In the genomic region with DNA sequence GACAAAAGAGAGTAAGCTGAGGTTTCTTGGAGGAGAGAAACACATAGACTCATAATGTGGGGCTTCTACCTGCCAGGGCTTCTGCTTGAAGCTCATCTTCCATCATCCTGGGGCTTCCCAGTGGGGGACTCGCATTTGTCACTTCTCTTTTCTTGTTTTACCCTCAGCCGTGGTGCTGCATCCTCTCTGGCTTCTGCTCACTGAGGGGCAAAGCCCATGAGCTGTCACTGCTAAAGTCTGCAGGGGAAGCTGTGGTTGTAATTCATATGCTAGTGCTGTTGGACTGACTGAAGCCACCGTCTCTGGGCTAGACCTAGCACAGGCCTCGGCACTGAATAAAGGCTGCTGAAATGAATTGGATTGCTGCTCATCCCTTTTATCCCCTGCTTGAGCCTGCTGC, we compare ENCODE assay signal across 18 cellular contexts.
DNase-seq lines count a peak whose midpoint lies in the region; ATAC-seq and TF ChIP-seq lines count a peak whose summit lies in the region.
"Had no signal": no experiment of that assay in that cellular context is flagged by ENCODE, and none has a peak within 500 bp of the region (broad histone marks: within the 10 kb centered on the region; RNA-seq: fewer than 3 reads in every experiment).

No MANE protein-coding gene starts in this region.

- no peak for TF ChIP-seq CTCF in OCI-LY3 (IDR thresholded peaks at IDR 0.05; ENCODE audit: low read depth, low read length)

- DNase-seq in stimulated activated naive B cell treated with anti-CD40 and anti-IgM and Interleukin-4, amounts not matched to agents 10 μg/mL and 1 μg/mL and 100 μg/mL, for 72 hours, result peak; percentile 1
- DNase-seq in activated naive CD4-positive, alpha-beta T cell treated with anti-CD3 and anti-CD28 coated beads for 36 hours, result no peak
- DNase-seq in hypothalamus (lab: John Stamatoyannopoulos, UW) (no peak), kidney tubule cell (ENCODE audit: low spot score) (no peak)
- DNase-seq: activated CD8-positive, alpha-beta T cell treated with anti-CD3 and anti-CD28 coated beads, Interleukin-2, amount 10 ng/mL, durations not matched to agents 7 days and 5 days; adrenal gland; effector CD4-positive, alpha-beta T cell; GM23248; kidney glomerular epithelial cell; MG63; NCI-H2029; NCI-H526; pancreas had no signal

- H3K9ac ChIP-seq in OCI-LY3 (ENCODE audit: low read length), result peak overlapping the region; percentile 40; the same call in 1 of the 2 replicates
- H3K9ac ChIP-seq: BLaER1, GM23248 had no signal

- H3K9me3 ChIP-seq in OCI-LY3 (ENCODE audit: insufficient read depth, low read length), result no peaks in the 10 kb centered on the region
- H3K9me3 ChIP-seq: adrenal gland, BLaER1, MG63, pancreas had no signal

- no peak overlapping the region; the same call in 1 of the 2 replicates for H2AFZ ChIP-seq in OCI-LY3 (ENCODE audit: low read depth, low read length)
- H2AFZ ChIP-seq: GM23248 had no signal

- H3K27me3 ChIP-seq in OCI-LY3 (ENCODE audit: low read depth, low read length), result no peaks in the 10 kb centered on the region
- H3K27me3 ChIP-seq: adrenal gland, BLaER1, MG63, pancreas had no signal

- H3K79me2 ChIP-seq in OCI-LY3 (ENCODE audit: low read length), result no peaks in the 10 kb centered on the region

- ATAC-seq in GM19351 (IDR thresholded peaks at IDR 0.05; ENCODE audit: unreplicated experiment) (peak; percentile 50), HG03159 (IDR thresholded peaks at IDR 0.05; ENCODE audit: unreplicated experiment) (peak; percentile 66)
- peak; percentile 72 to 80 for ATAC-seq in stimulated activated naive B cell treated with anti-CD40 and anti-IgM and Interleukin-4, amounts not matched to agents 10 μg/mL and 1 μg/mL and 100 μg/mL, for 72 hours (replicated peaks)
- ATAC-seq: activated CD8-positive, alpha-beta T cell treated with anti-CD3 and anti-CD28 coated beads, Interleukin-2, amount 10 ng/mL, durations not matched to agents 7 days and 5 days; pancreas had no signal

- CTCF ChIA-PET in activated naive CD4-positive, alpha-beta T cell treated with anti-CD3 and anti-CD28 coated beads for 36 hours (lab: Charles Lee), result no interaction called here

- no peaks in the 10 kb centered on the region for H3K4me1 Mint-ChIP-seq in stimulated activated naive B cell treated with anti-CD40 and anti-IgM and Interleukin-4, amounts not matched to agents 10 μg/mL and 1 μg/mL and 100 μg/mL, for 72 hours
- no peaks in the 10 kb centered on the region for H3K4me1 Mint-ChIP-seq in activated naive CD4-positive, alpha-beta T cell treated with anti-CD3 and anti-CD28 coated beads for 36 hours (ENCODE audit: low read depth)
- H3K4me1 Mint-ChIP-seq: central memory CD8-positive, alpha-beta T cell had no signal

- peak overlapping the region; percentile 69 for H3K4me3 ChIP-seq in OCI-LY3 (ENCODE audit: low read length)
- H3K4me3 ChIP-seq: adrenal gland, BLaER1, GM23248, MG63, pancreas had no signal

- no peaks in the 10 kb centered on the region for H4K20me1 ChIP-seq in OCI-LY3 (ENCODE audit: insufficient read depth, low read length)
- H4K20me1 ChIP-seq: BLaER1 had no signal

- H3K27me3 Mint-ChIP-seq in stimulated activated naive B cell treated with anti-CD40 and anti-IgM and Interleukin-4, amounts not matched to agents 10 μg/mL and 1 μg/mL and 100 μg/mL, for 72 hours, result peaks cover 0 to 7% of the 10 kb centered on the region in 2 donors
- H3K27me3 Mint-ChIP-seq in activated naive CD4-positive, alpha-beta T cell treated with anti-CD3 and anti-CD28 coated beads for 36 hours (ENCODE audit: low read depth), result peaks cover 5% of the 10 kb centered on the region
- H3K27me3 Mint-ChIP-seq: central memory CD8-positive, alpha-beta T cell had no signal

- intact Hi-C loops in activated naive CD4-positive, alpha-beta T cell treated with anti-CD3 and anti-CD28 coated beads for 36 hours (cut with micrococcal nuclease), result no loop called here

- no peak overlapping the region for H3K4me3 Mint-ChIP-seq in stimulated activated naive B cell treated with anti-CD40 and anti-IgM and Interleukin-4, amounts not matched to agents 10 μg/mL and 1 μg/mL and 100 μg/mL, for 72 hours
- H3K4me3 Mint-ChIP-seq in activated naive CD4-positive, alpha-beta T cell treated with anti-CD3 and anti-CD28 coated beads for 36 hours, result no peak overlapping the region
- H3K4me3 Mint-ChIP-seq: activated CD8-positive, alpha-beta T cell treated with anti-CD3 and anti-CD28 coated beads, Interleukin-2, amount 10 ng/mL, durations not matched to agents 7 days and 5 days; central memory CD8-positive, alpha-beta T cell had no signal

- no peaks in the 10 kb centered on the region for H3K36me3 Mint-ChIP-seq in stimulated activated naive B cell treated with anti-CD40 and anti-IgM and Interleukin-4, amounts not matched to agents 10 μg/mL and 1 μg/mL and 100 μg/mL, for 72 hours
- no peaks in the 10 kb centered on the region for H3K36me3 Mint-ChIP-seq in activated naive CD4-positive, alpha-beta T cell treated with anti-CD3 and anti-CD28 coated beads for 36 hours (ENCODE audit: low read depth)

- peak overlapping the region; percentile 84 for H3K27ac ChIP-seq in OCI-LY3 (ENCODE audit: low read length)
- H3K27ac ChIP-seq: adrenal gland, BLaER1, GM23248, pancreas had no signal

- H3K9me3 Mint-ChIP-seq in stimulated activated naive B cell treated with anti-CD40 and anti-IgM and Interleukin-4, amounts not matched to agents 10 μg/mL and 1 μg/mL and 100 μg/mL, for 72 hours, result peaks cover 0 to 4% of the 10 kb centered on the region in 2 donors
- H3K9me3 Mint-ChIP-seq in activated naive CD4-positive, alpha-beta T cell treated with anti-CD3 and anti-CD28 coated beads for 36 hours, result no peaks in the 10 kb centered on the region
- H3K9me3 Mint-ChIP-seq: central memory CD8-positive, alpha-beta T cell had no signal

- peak overlapping the region; percentile 82 for H3K4me2 ChIP-seq in OCI-LY3 (ENCODE audit: low read length)
- H3K4me2 ChIP-seq: BLaER1 had no signal

- no peaks in the 10 kb centered on the region for H3K36me3 ChIP-seq in OCI-LY3 (replicated peaks; ENCODE audit: low read depth, low read length)
- H3K36me3 ChIP-seq: adrenal gland, BLaER1, MG63, pancreas had no signal

- H3K27ac Mint-ChIP-seq in stimulated activated naive B cell treated with anti-CD40 and anti-IgM and Interleukin-4, amounts not matched to agents 10 μg/mL and 1 μg/mL and 100 μg/mL, for 72 hours, result no peak overlapping the region
- H3K27ac Mint-ChIP-seq in activated naive CD4-positive, alpha-beta T cell treated with anti-CD3 and anti-CD28 coated beads for 36 hours, result no peak overlapping the region
- H3K27ac Mint-ChIP-seq: activated CD8-positive, alpha-beta T cell treated with anti-CD3 and anti-CD28 coated beads, Interleukin-2, amount 10 ng/mL, durations not matched to agents 7 days and 5 days had no signal

- peaks cover 39% of the 10 kb centered on the region for H3K4me1 ChIP-seq in OCI-LY3 (ENCODE audit: low read length)
- H3K4me1 ChIP-seq: adrenal gland, pancreas had no signal
